In genomic region chr6:117449549-117450439, GRCh38 we compare ENCODE assay signal across 8 cellular contexts. TPM values are rescaled to one million over a fixed set of nuclear protein-coding genes. Genes with fewer than 3 reads are reported as not detected.
DNase-seq lines count a peak whose midpoint lies in the region; ATAC-seq and TF ChIP-seq lines count a peak whose summit lies in the region.

No MANE protein-coding gene starts in this region.

- H3K4me3 ChIP-seq in epithelial cell of esophagus (ENCODE audit: low read length) (no peak overlapping the region), thyroid gland (replicated peaks in 1 of 3) (no peak overlapping the region)

- peaks cover 13% of the 10 kb centered on the region for H3K27me3 Mint-ChIP-seq in nephron progenitor cell (ENCODE audit: low read depth, poor library complexity)

- ATAC-seq in HG03066 (IDR thresholded peaks at IDR 0.05; ENCODE audit: low read depth, unreplicated experiment), result peak; percentile 58
- no peak for ATAC-seq in HG02798 (IDR thresholded peaks at IDR 0.05; ENCODE audit: poor library complexity, unreplicated experiment)

- no peaks in the 10 kb centered on the region for H3K27me3 ChIP-seq in thyroid gland

- H3K4me1 ChIP-seq in thyroid gland, result peaks cover 7 to 8% of the 10 kb centered on the region in 2 donors

- no peaks in the 10 kb centered on the region for H3K36me3 Mint-ChIP-seq in nephron progenitor cell (ENCODE audit: low read depth)

- H3K4me1 Mint-ChIP-seq in nephron progenitor cell, result no peaks in the 10 kb centered on the region

- WGBS in thyroid gland, 2 donors, result 34 to 36% methylated on average over 10 of the region's 10 CpGs

- H3K9me3 ChIP-seq in thyroid gland, result no peaks in the 10 kb centered on the region

- intact Hi-C loops in thyroid gland (cut with DNase I), result loop anchor here (2.0 to 5.0 kb wide), 2 partner anchors 107 to 158 kb away; no protein-coding TSS in a partner anchor

- H3K36me3 ChIP-seq in thyroid gland, result no peaks in the 10 kb centered on the region

- DNase-seq in COR-L47 (lab: John Stamatoyannopoulos, UW) (peak; percentile 28), NCI-H82 (lab: John Stamatoyannopoulos, UW) (peak; percentile 60), epithelial cell of esophagus (ENCODE audit: low read depth) (peak; percentile 78), nephron progenitor cell (peak; percentile 61), thyroid gland (peak; percentile 64 to 67)
- peak; percentile 25 to 45 for DNase-seq in activated CD8-positive, alpha-beta memory T cell treated with anti-CD3 and anti-CD28 coated beads for 1 hour (ENCODE audit: extremely low read depth in 1 of 2, low read depth in 1 of 2)

- TF ChIP-seq CTCF in epithelial cell of esophagus (IDR thresholded peaks at IDR 0.05; ENCODE audit: insufficient read depth, low read depth, low read length, missing control alignments) (peak; percentile 66), nephron progenitor cell (IDR thresholded peaks at IDR 0.05) (peak; percentile 79), thyroid gland (IDR thresholded peaks at IDR 0.05) (peak; percentile 48 to 86 (median 67))

- H3K27ac Mint-ChIP-seq in nephron progenitor cell, result no peak overlapping the region

- H3K27ac ChIP-seq in thyroid gland, result no peak overlapping the region

- H3K9me3 Mint-ChIP-seq in nephron progenitor cell, result no peaks in the 10 kb centered on the region

- no peak overlapping the region for H3K4me3 Mint-ChIP-seq in nephron progenitor cell

- no peak for TF ChIP-seq POLR2A in thyroid gland (IDR thresholded peaks at IDR 0.05)

RNA-seq across cellular contexts. Expression of gene ROS1, which starts 24.1 kb away (rescaled TPM):
- not detected for total RNA-seq in thyroid gland

RNA-seq across cellular contexts. Expression of gene DCBLD1, which starts 32.7 kb away (rescaled TPM):
- total RNA-seq in thyroid gland, result 10 to 100 TPM; 13.5 to 25.9 (median 21.2) TPM

Comparison
In these comparisons a context has a peak if more than half of its experiments do, and no peak if none do; other contexts are left out.
1. DNase-seq: peak in every context shown above with its lines; median percentile 78 in epithelial cell of esophagus; 66 in thyroid gland; 61 in nephron progenitor cell; 60 in NCI-H82; 35 in activated CD8-positive, alpha-beta memory T cell treated with anti-CD3 and anti-CD28 coated beads for 1 hour; 28 in COR-L47.